Comparison of ENCODE assay signal across 8 cellular contexts in the genomic region with DNA sequence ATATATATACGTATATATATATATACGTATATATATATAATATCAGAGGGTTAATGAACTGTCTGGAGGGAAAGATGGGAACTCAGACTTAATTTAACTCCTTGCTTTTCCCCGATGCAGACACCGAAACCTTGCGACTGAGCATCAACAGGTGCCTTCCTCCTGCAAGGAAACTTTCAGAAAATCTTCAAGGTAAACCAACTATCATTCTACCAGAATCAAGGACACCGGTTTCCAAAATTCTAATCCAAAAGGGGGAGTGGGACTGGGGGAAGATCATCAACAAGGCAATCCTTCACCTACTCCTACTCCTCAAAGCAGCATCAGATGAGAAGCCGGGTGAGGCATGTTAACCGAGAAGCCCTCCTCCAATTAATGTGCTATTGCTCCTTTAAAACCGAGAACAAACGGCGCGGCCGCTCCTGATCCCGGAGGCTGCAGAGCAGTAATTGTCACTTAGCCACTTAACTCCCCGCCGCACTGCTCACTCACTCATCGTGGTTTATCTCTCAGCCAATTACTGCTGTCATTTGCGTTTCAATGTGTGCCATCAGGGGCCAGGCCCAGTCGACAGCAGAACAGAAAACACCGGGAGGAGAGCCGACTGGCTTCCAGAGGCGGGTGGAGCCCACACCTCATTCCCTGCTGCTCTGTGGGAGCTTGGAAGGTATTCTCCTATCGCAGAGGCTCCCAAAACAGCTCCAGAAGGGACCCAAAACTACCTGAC.
DNase-seq lines count a peak whose midpoint lies in the region; ATAC-seq, FAIRE-seq and TF ChIP-seq lines count a peak whose summit lies in the region.

No MANE protein-coding gene starts in this region.

- no peak for TF ChIP-seq POLR2A in H54 (IDR thresholded peaks at IDR 0.05; ENCODE audit: low read depth, low read length)

- H3K4me3 ChIP-seq in cardiac fibroblast (replicated peaks in 1 of 2; ENCODE audit: low read depth in 2 of 2, low read length in 2 of 2) = peak overlapping the region; percentile 28 to 33
- peak overlapping the region; percentile 55 to 73 for H3K4me3 ChIP-seq in stomach smooth muscle (ENCODE audit: low read length in 2 of 2)

- no peak overlapping the region for H3K27ac ChIP-seq in stomach smooth muscle (ENCODE audit: low read length)

- H3K27me3 ChIP-seq in stomach smooth muscle (ENCODE audit: control insufficient read depth in 1 of 2, insufficient read depth in 2 of 2, low read length in 2 of 2) = no peaks in the 10 kb centered on the region

- ATAC-seq in left colon = peak; percentile 89

- POLR2A ChIA-PET in HEK293T (lab: Yijun Ruan, JAX) = no interaction called here

- no peak for TF ChIP-seq CTCF in cardiac fibroblast (IDR thresholded peaks at IDR 0.05; ENCODE audit: low read depth, low read length)

- no peaks in the 10 kb centered on the region for H3K36me3 ChIP-seq in stomach smooth muscle (ENCODE audit: control insufficient read depth in 2 of 2, insufficient read depth in 2 of 2, low read length in 2 of 2)

- peak overlapping the region; percentile 27 to 58 for H3K9ac ChIP-seq in stomach smooth muscle (ENCODE audit: low read length in 2 of 2)

- FAIRE-seq in H54 (lab: Jason Lieb, UNC) = no peak

- H3K4me1 ChIP-seq in stomach smooth muscle (ENCODE audit: control insufficient read depth, insufficient read depth, low read length) = peaks cover 32% of the 10 kb centered on the region

- no peaks in the 10 kb centered on the region for H3K9me3 ChIP-seq in stomach smooth muscle (ENCODE audit: control insufficient read depth in 2 of 2, low read length in 2 of 2)

- intact Hi-C loops in left colon (cut with DNase I, micrococcal nuclease) = no loop called here

- CTCF ChIA-PET in HEK293T (lab: Yijun Ruan, JAX) = no interaction called here

- DNase-seq in HEK293T (ENCODE audit: extremely low spot score) (peak; percentile 43), NCI-H345 treated with DMSO at 0.1 percent for 48 hours (lab: John Stamatoyannopoulos, UW; ENCODE audit: unreplicated experiment) (peak; percentile 86), cardiac fibroblast (ENCODE audit: low read depth in 2 of 2) (peak in 1 of 2 donors; percentile 32), left colon (peak; percentile 53 to 70), foreskin melanocyte (no peak), inferior parietal cortex (ENCODE audit: extremely low spot score) (no peak), H54 (ENCODE audit: insufficient read length, low spot score) (no peak)

TF ChIP-seq in HEK293T, 16 proteins besides CTCF, POLR2A, EP300 and RAD21:
- TF ChIP-seq SP1 (IDR thresholded peaks at IDR 0.05) (no peak), FOXM1 (IDR thresholded peaks at IDR 0.05; ENCODE audit: borderline replicate concordance) (no peak)
- TF ChIP-seq, protein P1, sequence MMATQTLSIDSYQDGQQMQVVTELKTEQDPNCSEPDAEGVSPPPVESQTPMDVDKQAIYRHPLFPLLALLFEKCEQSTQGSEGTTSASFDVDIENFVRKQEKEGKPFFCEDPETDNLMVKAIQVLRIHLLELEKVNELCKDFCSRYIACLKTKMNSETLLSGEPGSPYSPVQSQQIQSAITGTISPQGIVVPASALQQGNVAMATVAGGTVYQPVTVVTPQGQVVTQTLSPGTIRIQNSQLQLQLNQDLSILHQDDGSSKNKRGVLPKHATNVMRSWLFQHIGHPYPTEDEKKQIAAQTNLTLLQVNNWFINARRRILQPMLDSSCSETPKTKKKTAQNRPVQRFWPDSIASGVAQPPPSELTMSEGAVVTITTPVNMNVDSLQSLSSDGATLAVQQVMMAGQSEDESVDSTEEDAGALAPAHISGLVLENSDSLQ (IDR thresholded peaks at IDR 0.05) = peak; percentile 55; the same call in 1 of the 2 replicates
TF ChIP-seq in HEK293T: peak in this region for 1.

Comparison
In these comparisons a context has a peak if more than half of its experiments do, and no peak if none do; other contexts are left out.
1. DNase-seq: peak in HEK293T (single experiment), NCI-H345 treated with DMSO at 0.1 percent for 48 hours (single experiment) and left colon (2 of 2); none in foreskin melanocyte (single experiment), inferior parietal cortex (single experiment) and H54 (single experiment).